In the genomic region with DNA sequence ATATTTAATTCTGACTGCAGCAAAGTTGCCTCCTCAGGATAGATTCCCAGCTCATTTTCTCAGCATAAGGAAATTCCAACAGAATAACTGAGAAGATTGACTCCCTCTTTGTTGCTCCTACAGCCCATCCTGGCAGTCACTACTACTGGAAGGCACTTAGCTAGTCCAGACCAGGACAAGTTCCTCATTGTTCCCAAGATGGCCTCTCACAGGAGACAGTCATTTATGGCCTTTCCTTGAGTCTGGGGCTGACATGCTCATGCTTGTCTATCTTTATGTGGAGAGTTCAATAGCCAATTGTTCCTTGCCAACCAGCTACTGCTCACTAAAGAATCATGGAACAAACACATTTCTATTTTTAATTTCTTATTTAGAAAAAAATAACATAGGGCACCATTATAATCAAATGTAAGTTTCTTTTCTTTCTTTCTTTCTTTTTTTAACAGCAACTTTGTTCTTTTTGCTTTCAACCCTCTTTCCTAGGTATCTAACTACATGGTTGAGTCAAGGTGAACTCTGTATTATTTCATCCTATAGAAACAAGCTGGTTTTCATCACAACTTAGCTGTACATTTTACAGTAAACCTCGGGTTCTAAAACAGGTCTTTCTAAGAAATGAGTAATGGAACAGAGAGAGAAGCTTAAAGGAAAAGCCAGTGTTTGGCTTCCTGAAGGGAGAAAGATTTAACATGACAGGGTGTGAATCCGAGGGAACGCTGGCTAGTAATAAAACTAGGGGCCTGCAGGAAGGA, we compare ENCODE assay signal across 12 cellular contexts.
DNase-seq lines count a peak whose midpoint lies in the region; ATAC-seq and TF ChIP-seq lines count a peak whose summit lies in the region.
"Had no signal": no experiment of that assay in that cellular context is flagged by ENCODE, and none has a peak within 500 bp of the region (broad histone marks: within the 10 kb centered on the region; RNA-seq: fewer than 3 reads in every experiment).

No MANE protein-coding gene starts in this region.

- H3K9me3 Mint-ChIP-seq in activated T-cell treated with anti-CD3 and anti-CD28 coated beads, Interleukin-2, amount 50 U/mL, for 4 hours = peaks cover 13% of the 10 kb centered on the region

- H3K9me3 ChIP-seq in T-helper 17 cell (ENCODE audit: control insufficient read depth, low read length, poor library complexity, severe bottlenecking) = peaks cover 5% of the 10 kb centered on the region
- no peaks in the 10 kb centered on the region for H3K9me3 ChIP-seq in prostate gland
- H3K9me3 ChIP-seq: transverse colon had no signal

- H3K4me3 ChIP-seq in epithelial cell of esophagus (ENCODE audit: low read length) = no peak overlapping the region
- no peak overlapping the region for H3K4me3 ChIP-seq in prostate gland
- H3K4me3 ChIP-seq: coronary artery, transverse colon had no signal

- H3K36me3 Mint-ChIP-seq in activated T-cell treated with anti-CD3 and anti-CD28 coated beads, Interleukin-2, amount 50 U/mL, for 4 hours (ENCODE audit: insufficient read depth) = peaks cover 5% of the 10 kb centered on the region
- peaks cover 3% of the 10 kb centered on the region for H3K36me3 Mint-ChIP-seq in T-helper 17 cell (ENCODE audit: low read depth)

- peak overlapping the region; percentile 38 for H3K4me3 Mint-ChIP-seq in activated T-cell treated with anti-CD3 and anti-CD28 coated beads, Interleukin-2, amount 50 U/mL, for 4 hours
- H3K4me3 Mint-ChIP-seq in T-helper 17 cell = peak overlapping the region; percentile 55

- no peaks in the 10 kb centered on the region for H3K27me3 ChIP-seq in prostate gland (replicated peaks; ENCODE audit: insufficient read depth)

- TF ChIP-seq CTCF in epithelial cell of esophagus (IDR thresholded peaks at IDR 0.05; ENCODE audit: insufficient read depth, low read depth, low read length, missing control alignments) (no peak), prostate gland (IDR thresholded peaks at IDR 0.05) (no peak)

- no peaks in the 10 kb centered on the region for H3K36me3 ChIP-seq in prostate gland
- H3K36me3 ChIP-seq: transverse colon had no signal

- ATAC-seq in activated T-cell treated with anti-CD3 and anti-CD28 coated beads, Interleukin-2, amount 50 U/mL, for 4 hours = peak in 1 of 2 donors; percentile 34
- ATAC-seq in T-helper 17 cell (no peak), HG03135 (IDR thresholded peaks at IDR 0.05; ENCODE audit: unreplicated experiment) (no peak)

- 18% methylated on average over 3 of the region's 3 CpGs for WGBS in prostate gland

- no peaks in the 10 kb centered on the region for H3K27me3 Mint-ChIP-seq in activated T-cell treated with anti-CD3 and anti-CD28 coated beads, Interleukin-2, amount 50 U/mL, for 4 hours (ENCODE audit: low read depth)
- H3K27me3 Mint-ChIP-seq in T-helper 17 cell = no peaks in the 10 kb centered on the region

- peaks cover 70% of the 10 kb centered on the region for H3K4me1 Mint-ChIP-seq in activated T-cell treated with anti-CD3 and anti-CD28 coated beads, Interleukin-2, amount 50 U/mL, for 4 hours (ENCODE audit: low read depth)
- H3K4me1 Mint-ChIP-seq in T-helper 17 cell = peaks cover 26% of the 10 kb centered on the region

- no peak for TF ChIP-seq POLR2A in prostate gland (IDR thresholded peaks at IDR 0.05)

- intact Hi-C loops in prostate gland (cut with DNase I) = no loop called here

- H3K27ac ChIP-seq in prostate gland = no peak overlapping the region
- H3K27ac ChIP-seq: coronary artery, transverse colon had no signal

- no peaks in the 10 kb centered on the region for H3K4me1 ChIP-seq in prostate gland (replicated peaks)
- H3K4me1 ChIP-seq: transverse colon had no signal

- H3K27ac Mint-ChIP-seq in T-helper 17 cell = peak overlapping the region; percentile 93

- no peak for DNase-seq in activated T-cell treated with anti-CD3 and anti-CD28 coated beads, Interleukin-2, amount 50 U/mL, for 4 hours
- DNase-seq in activated T-cell treated with anti-CD3 and anti-CD28 coated beads, Interleukin-2, amount 50 U/mL, for 1 hour = no peak
- DNase-seq in T-helper 17 cell (no peak), epithelial cell of esophagus (ENCODE audit: low read depth) (peak; percentile 58), prostate gland (ENCODE audit: low spot score) (peak; percentile 11), mesenteric fat pad (ENCODE audit: low spot score) (no peak), kidney tubule cell (ENCODE audit: low spot score) (no peak)
- DNase-seq: activated CD4-positive, CD25-positive, alpha-beta regulatory T cell treated with anti-CD3 and anti-CD28 coated beads, Interleukin-2, amount 50 U/mL, for 72 hours; NCI-H2107; transverse colon had no signal

Comparison
In these comparisons a context has a peak if more than half of its experiments do, and no peak if none do; other contexts are left out.
1. DNase-seq: peak in epithelial cell of esophagus (single experiment) and prostate gland (single experiment); none in activated T-cell treated with anti-CD3 and anti-CD28 coated beads, Interleukin-2, amount 50 U/mL, for 4 hours (single experiment), activated T-cell treated with anti-CD3 and anti-CD28 coated beads, Interleukin-2, amount 50 U/mL, for 1 hour (single experiment), T-helper 17 cell (0 of 3), mesenteric fat pad (single experiment) and kidney tubule cell (single experiment).